Comparison of ENCODE assay signal across 11 cellular contexts in the genomic region with DNA sequence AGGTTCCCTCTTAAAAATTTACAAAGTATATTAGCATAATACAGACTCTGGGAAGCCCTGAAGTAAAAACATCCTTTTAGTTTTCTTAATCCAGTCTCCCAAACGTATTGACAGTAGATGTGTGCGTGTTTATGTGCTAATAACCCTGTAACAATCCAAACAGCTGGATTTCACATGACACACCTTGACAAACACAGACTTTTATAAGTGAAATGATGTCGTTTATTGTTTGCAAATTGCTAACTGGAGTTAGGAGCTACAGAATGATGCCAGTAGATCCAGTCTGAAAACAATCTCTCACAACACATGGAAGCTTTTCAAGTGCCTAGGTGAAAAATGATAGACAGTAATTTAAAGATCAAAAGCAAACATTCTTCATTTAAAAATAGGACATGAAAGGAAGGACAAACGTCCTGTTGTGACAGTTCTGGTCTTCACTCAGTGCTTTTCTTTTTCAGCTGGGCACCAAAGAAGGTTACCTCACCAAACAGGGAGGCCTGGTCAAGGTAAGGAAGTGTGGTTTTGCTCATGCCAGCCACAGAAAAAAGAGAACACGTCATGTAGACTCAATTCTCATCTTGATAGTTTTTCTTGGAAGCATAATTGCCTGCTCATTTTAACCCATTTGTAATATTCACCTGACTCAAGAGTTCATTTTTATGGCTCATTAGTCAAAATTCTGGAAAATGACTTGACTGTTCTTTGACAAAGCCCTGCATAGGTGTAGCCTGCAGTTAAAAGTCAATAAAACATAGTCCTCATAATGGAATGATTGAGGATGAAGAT. TPM values are rescaled to one million over a fixed set of nuclear protein-coding genes. Genes with fewer than 3 reads are reported as not detected.
A peak's percentile ranks its signal among the peaks of the same experiment; 100 is the strongest.
DNase-seq lines count a peak whose midpoint lies in the region; ATAC-seq and TF ChIP-seq lines count a peak whose summit lies in the region.
"Had no signal": no experiment of that assay in that cellular context is flagged by ENCODE, and none has a peak within 500 bp of the region (broad histone marks: within the 10 kb centered on the region; RNA-seq: fewer than 3 reads in every experiment).

No MANE protein-coding gene starts in this region.

- H3K9me3 Mint-ChIP-seq in activated T-helper 17 cell treated with anti-CD3 and anti-CD28 coated beads, Interleukin-2, amount 50 U/mL, for 72 hours: no peaks in the 10 kb centered on the region

- no peak overlapping the region for H3K4me3 ChIP-seq in GM12865 (ENCODE audit: low read depth, low read length)
- no peak overlapping the region for H3K4me3 ChIP-seq in hepatocyte

- 48% methylated on average over 5 of the region's 5 CpGs for WGBS in hepatocyte (ENCODE audit: low lambda C conversion rate, missing lambda C conversion rate)

- peaks cover 17% of the 10 kb centered on the region for H3K4me1 Mint-ChIP-seq in activated T-helper 17 cell treated with anti-CD3 and anti-CD28 coated beads, Interleukin-2, amount 50 U/mL, for 72 hours

- peak; percentile 70 for ATAC-seq in GM19463 (IDR thresholded peaks at IDR 0.05; ENCODE audit: unreplicated experiment)
- peak; percentile 49 for ATAC-seq in HG03520 (IDR thresholded peaks at IDR 0.05; ENCODE audit: unreplicated experiment)
- peak; percentile 97 for ATAC-seq in activated T-helper 17 cell treated with anti-CD3 and anti-CD28 coated beads, Interleukin-2, amount 50 U/mL, for 72 hours (replicated peaks)

- no peaks in the 10 kb centered on the region for H3K9me2 ChIP-seq in hepatocyte (replicated peaks; ENCODE audit: insufficient read depth)

- peaks cover 80% of the 10 kb centered on the region for H3K36me3 Mint-ChIP-seq in activated T-helper 17 cell treated with anti-CD3 and anti-CD28 coated beads, Interleukin-2, amount 50 U/mL, for 72 hours (ENCODE audit: low read depth)

- peak overlapping the region; percentile 90 for H3K27ac Mint-ChIP-seq in activated T-helper 17 cell treated with anti-CD3 and anti-CD28 coated beads, Interleukin-2, amount 50 U/mL, for 72 hours

- no peak overlapping the region for H3K4me2 ChIP-seq in hepatocyte

- H4K20me1 ChIP-seq in hepatocyte (ENCODE audit: insufficient read depth, poor library complexity, severe bottlenecking): no peaks in the 10 kb centered on the region

- no peak overlapping the region for H3K27ac ChIP-seq in hepatocyte

- no peaks in the 10 kb centered on the region for H3K27me3 Mint-ChIP-seq in activated T-helper 17 cell treated with anti-CD3 and anti-CD28 coated beads, Interleukin-2, amount 50 U/mL, for 72 hours

- H3K4me1 ChIP-seq in hepatocyte (ENCODE audit: insufficient read depth): no peaks in the 10 kb centered on the region

- peak; percentile 58 for DNase-seq in GM12865 (ENCODE audit: low read depth)
- DNase-seq in NCI-H146 (lab: John Stamatoyannopoulos, UW): no peak
- no peak for DNase-seq in hepatocyte (ENCODE audit: low spot score)
- no peak for DNase-seq in iPS-NIHi11 (ENCODE audit: low spot score)
- no peak for DNase-seq in mucosa of gallbladder (ENCODE audit: low spot score)
- DNase-seq: DND-41, NCI-H524, posterior cingulate gyrus had no signal

- no peaks in the 10 kb centered on the region for H3K9me3 ChIP-seq in hepatocyte (ENCODE audit: low read depth)

- no peak overlapping the region for H2AFZ ChIP-seq in hepatocyte

- H3K4me3 Mint-ChIP-seq in activated T-helper 17 cell treated with anti-CD3 and anti-CD28 coated beads, Interleukin-2, amount 50 U/mL, for 72 hours: peak overlapping the region; percentile 53

- no peaks in the 10 kb centered on the region for H3K79me2 ChIP-seq in hepatocyte

- H3K27me3 ChIP-seq in hepatocyte: no peaks in the 10 kb centered on the region

- no peaks in the 10 kb centered on the region for H3K36me3 ChIP-seq in hepatocyte (replicated peaks; ENCODE audit: insufficient read depth, low read depth)

- TF ChIP-seq CTCF in GM12865 (IDR thresholded peaks at IDR 0.05; ENCODE audit: insufficient read depth, low read depth, low read length, missing control alignments) (no peak), hepatocyte (IDR thresholded peaks at IDR 0.05; ENCODE audit: poor library complexity) (no peak)

RNA-seq across cellular contexts. Expression of gene LAMTOR3, which starts 32.9 kb away (rescaled TPM):
- total RNA-seq in activated T-helper 17 cell treated with anti-CD3 and anti-CD28 coated beads, Interleukin-2, amount 50 U/mL, for 72 hours: 10 to 100 TPM; 31.6 to 31.9 TPM
- total RNA-seq in hepatocyte: 133 and 143 TPM in 2 replicates
- 90.7 and 126 TPM in 2 replicates for polyA plus RNA-seq in hepatocyte
- total RNA-seq in mucosa of gallbladder: 46.5 TPM

RNA-seq across cellular contexts. Expression of gene DAPP1, which starts 44.7 kb away (rescaled TPM):
- 10 to 100 TPM; 52.9 to 58.4 TPM for total RNA-seq in activated T-helper 17 cell treated with anti-CD3 and anti-CD28 coated beads, Interleukin-2, amount 50 U/mL, for 72 hours
- 1.1 and 2.0 TPM in 2 replicates for total RNA-seq in hepatocyte
- 1.7 and 1.8 TPM in 2 replicates for polyA plus RNA-seq in hepatocyte
- total RNA-seq in mucosa of gallbladder: 23.3 TPM
